Comparison of ENCODE assay signal across 8 cellular contexts in the genomic region with DNA sequence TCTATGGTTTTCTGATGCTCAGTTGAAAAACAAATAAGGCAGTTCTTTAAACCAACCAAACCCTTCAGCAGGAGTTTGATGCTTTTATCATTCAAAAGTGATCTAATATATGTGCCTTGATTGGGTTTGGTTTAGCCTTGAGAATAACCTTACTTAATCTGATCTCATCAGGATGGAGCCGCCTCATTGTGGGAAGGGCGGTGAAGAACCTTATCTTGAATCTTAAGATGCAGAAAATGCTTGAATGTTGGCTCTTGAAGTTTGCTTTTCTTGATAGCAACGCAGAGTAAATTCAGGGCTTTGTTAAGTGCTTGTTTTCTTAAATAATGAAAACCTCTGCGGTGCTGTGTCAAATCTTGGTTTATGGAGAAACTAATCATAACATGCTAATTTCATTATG.
DNase-seq lines count a peak whose midpoint lies in the region; ATAC-seq and TF ChIP-seq lines count a peak whose summit lies in the region.

No MANE protein-coding gene starts in this region.

- no peaks in the 10 kb centered on the region for H3K9me3 ChIP-seq in iPS-18a (ENCODE audit: control insufficient read depth, low read depth, low read length)

- no peaks in the 10 kb centered on the region for H3K36me3 Mint-ChIP-seq in activated naive CD4-positive, alpha-beta T cell treated with anti-CD3 and anti-CD28 coated beads for 36 hours (ENCODE audit: low read depth)
- peaks cover 0 to 12% of the 10 kb centered on the region in 2 donors for H3K36me3 Mint-ChIP-seq in activated naive CD4-positive, alpha-beta T cell treated with anti-CD3 and anti-CD28 coated beads, Interleukin-2, amount 50 U/mL, for 72 hours
- H3K36me3 Mint-ChIP-seq in activated CD4-positive, alpha-beta memory T cell treated with anti-CD3 and anti-CD28 coated beads, Interleukin-2, amount 10 ng/mL, durations not matched to agents 7 days and 5 days (ENCODE audit: low read depth) = peaks cover 18% of the 10 kb centered on the region
- H3K36me3 Mint-ChIP-seq in type B pancreatic cell = peaks cover 10% of the 10 kb centered on the region

- no peaks in the 10 kb centered on the region for H3K9me3 Mint-ChIP-seq in activated naive CD4-positive, alpha-beta T cell treated with anti-CD3 and anti-CD28 coated beads for 36 hours
- no peaks in the 10 kb centered on the region for H3K9me3 Mint-ChIP-seq in activated naive CD4-positive, alpha-beta T cell treated with anti-CD3 and anti-CD28 coated beads, Interleukin-2, amount 50 U/mL, for 72 hours
- no peaks in the 10 kb centered on the region for H3K9me3 Mint-ChIP-seq in activated CD4-positive, alpha-beta memory T cell treated with anti-CD3 and anti-CD28 coated beads, Interleukin-2, amount 10 ng/mL, durations not matched to agents 7 days and 5 days
- no peaks in the 10 kb centered on the region for H3K9me3 Mint-ChIP-seq in type B pancreatic cell

- H3K27me3 Mint-ChIP-seq in activated naive CD4-positive, alpha-beta T cell treated with anti-CD3 and anti-CD28 coated beads for 36 hours (ENCODE audit: low read depth) = no peaks in the 10 kb centered on the region
- H3K27me3 Mint-ChIP-seq in activated CD4-positive, alpha-beta memory T cell treated with anti-CD3 and anti-CD28 coated beads, Interleukin-2, amount 10 ng/mL, durations not matched to agents 7 days and 5 days = no peaks in the 10 kb centered on the region
- no peaks in the 10 kb centered on the region for H3K27me3 Mint-ChIP-seq in type B pancreatic cell

- POLR2A ChIA-PET in activated CD4-positive, alpha-beta memory T cell treated with anti-CD3 and anti-CD28 coated beads, Interleukin-2, amount 10 ng/mL, durations not matched to agents 7 days and 5 days (lab: Charles Lee) = interaction anchor here (0.9 to 1.9 kb wide), 5 partner anchors 10 to 138 kb away, joined by 3 to 6 read pairs (median 4); a partner anchor contains a TSS

- no peak for TF ChIP-seq CTCF in type B pancreatic cell (conservative IDR thresholded peaks at IDR 0.05)

- no peak for ATAC-seq in activated naive CD4-positive, alpha-beta T cell treated with anti-CD3 and anti-CD28 coated beads, Interleukin-2, amount 50 U/mL, for 72 hours
- no peak for ATAC-seq in GM21447 (IDR thresholded peaks at IDR 0.05; ENCODE audit: unreplicated experiment)

- peak overlapping the region; percentile 96 for H3K9ac ChIP-seq in iPS-18a (ENCODE audit: low read length)

- intact Hi-C loops in activated naive CD4-positive, alpha-beta T cell treated with anti-CD3 and anti-CD28 coated beads for 36 hours (cut with micrococcal nuclease) = loop anchor here (1.0 to 10.0 kb wide), 2 partner anchors 167 to 1170 kb away; a partner anchor contains a TSS

- peak overlapping the region; percentile 32 for H3K4me3 Mint-ChIP-seq in activated naive CD4-positive, alpha-beta T cell treated with anti-CD3 and anti-CD28 coated beads for 36 hours
- peak overlapping the region; percentile 90 for H3K4me3 Mint-ChIP-seq in activated CD4-positive, alpha-beta memory T cell treated with anti-CD3 and anti-CD28 coated beads, Interleukin-2, amount 10 ng/mL, durations not matched to agents 7 days and 5 days
- peak overlapping the region; percentile 92 for H3K4me3 Mint-ChIP-seq in type B pancreatic cell

- peaks cover 26% of the 10 kb centered on the region for H3K4me1 ChIP-seq in iPS-18a (ENCODE audit: control insufficient read depth, low read depth, low read length)

- H3K4me1 Mint-ChIP-seq in activated naive CD4-positive, alpha-beta T cell treated with anti-CD3 and anti-CD28 coated beads for 36 hours (ENCODE audit: low read depth) = peaks cover 35% of the 10 kb centered on the region
- peaks cover 36% of the 10 kb centered on the region for H3K4me1 Mint-ChIP-seq in activated CD4-positive, alpha-beta memory T cell treated with anti-CD3 and anti-CD28 coated beads, Interleukin-2, amount 10 ng/mL, durations not matched to agents 7 days and 5 days
- peaks cover 25% of the 10 kb centered on the region for H3K4me1 Mint-ChIP-seq in type B pancreatic cell (ENCODE audit: unreplicated experiment)

- H3K27me3 ChIP-seq in iPS-18a (ENCODE audit: control insufficient read depth, insufficient read depth, low read length) = no peaks in the 10 kb centered on the region

- no peaks in the 10 kb centered on the region for H3K36me3 ChIP-seq in iPS-18a (ENCODE audit: control insufficient read depth, low read depth, low read length)

- CTCF ChIA-PET in activated naive CD4-positive, alpha-beta T cell treated with anti-CD3 and anti-CD28 coated beads for 36 hours (lab: Charles Lee) = interaction anchor here (0.6 to 1.2 kb wide), 4 partner anchors 36 to 194 kb away, joined by 3 to 4 read pairs (median 3); no protein-coding TSS in a partner anchor
- CTCF ChIA-PET in activated CD4-positive, alpha-beta memory T cell treated with anti-CD3 and anti-CD28 coated beads, Interleukin-2, amount 10 ng/mL, durations not matched to agents 7 days and 5 days (lab: Charles Lee) = no interaction called here

- peak overlapping the region; percentile 94 for H3K4me3 ChIP-seq in iPS-18a (ENCODE audit: low read length)

- no peak overlapping the region for H3K27ac Mint-ChIP-seq in activated naive CD4-positive, alpha-beta T cell treated with anti-CD3 and anti-CD28 coated beads for 36 hours
- H3K27ac Mint-ChIP-seq in activated naive CD4-positive, alpha-beta T cell treated with anti-CD3 and anti-CD28 coated beads, Interleukin-2, amount 50 U/mL, for 72 hours = peak overlapping the region in 1 of 2 donors; percentile 99
- peak overlapping the region; percentile 97 for H3K27ac Mint-ChIP-seq in activated CD4-positive, alpha-beta memory T cell treated with anti-CD3 and anti-CD28 coated beads, Interleukin-2, amount 10 ng/mL, durations not matched to agents 7 days and 5 days
- peak overlapping the region; percentile 88 for H3K27ac Mint-ChIP-seq in type B pancreatic cell

- DNase-seq in activated naive CD4-positive, alpha-beta T cell treated with anti-CD3 and anti-CD28 coated beads for 36 hours = peak; percentile 10
- DNase-seq in activated naive CD4-positive, alpha-beta T cell treated with anti-CD3 and anti-CD28 coated beads, Interleukin-2, amount 50 U/mL, for 72 hours (ENCODE audit: low spot score in 2 of 2) = no peak
- no peak for DNase-seq in activated CD4-positive, alpha-beta memory T cell treated with anti-CD3 and anti-CD28 coated beads, Interleukin-2, amount 10 ng/mL, durations not matched to agents 7 days and 5 days
- DNase-seq in type B pancreatic cell (ENCODE audit: extremely low spot score, unreplicated experiment) (no peak), GOT3 (lab: John Stamatoyannopoulos, UW) (no peak)
- DNase-seq in stimulated activated CD4-positive, alpha-beta T cell treated with anti-CD3 and anti-CD28 coated beads, Interleukin-1b, Interleukin-23, amount 100 ng/mL, for 48 hours = no peak

- H3K27ac ChIP-seq in iPS-18a (ENCODE audit: low read length) = no peak overlapping the region

Comparison
In these comparisons a context has a peak if more than half of its experiments do, and no peak if none do; other contexts are left out.
1. H3K4me3 Mint-ChIP-seq: peak in every context shown above with its lines; median percentile 92 in type B pancreatic cell; 90 in activated CD4-positive, alpha-beta memory T cell treated with anti-CD3 and anti-CD28 coated beads, Interleukin-2, amount 10 ng/mL, durations not matched to agents 7 days and 5 days; 32 in activated naive CD4-positive, alpha-beta T cell treated with anti-CD3 and anti-CD28 coated beads for 36 hours.